Comparison of ENCODE assay signal across 19 cellular contexts in the genomic region with DNA sequence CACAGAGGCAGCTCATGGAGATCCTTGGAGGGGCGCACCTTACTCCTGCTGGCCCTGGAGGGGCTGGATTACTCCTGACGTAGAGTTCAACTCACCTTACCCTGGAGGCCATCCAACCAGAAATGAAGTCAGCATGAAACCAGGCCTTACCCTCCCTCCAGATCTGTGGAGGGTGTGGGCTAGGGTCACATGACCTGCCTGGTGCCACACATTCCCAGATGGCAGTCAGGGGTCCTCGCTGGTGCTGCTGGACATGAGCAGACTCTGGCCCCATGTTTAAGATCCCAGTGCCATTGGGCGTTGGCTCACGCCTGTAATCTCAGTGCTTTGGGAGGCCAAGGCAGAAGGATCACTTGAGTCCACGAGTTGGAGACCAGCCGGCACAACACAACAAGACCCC. TPM values are rescaled to one million over a fixed set of nuclear protein-coding genes. Genes with fewer than 3 reads are reported as not detected.
DNase-seq lines count a peak whose midpoint lies in the region; ATAC-seq, FAIRE-seq and TF ChIP-seq lines count a peak whose summit lies in the region.
"Had no signal": no experiment of that assay in that cellular context is flagged by ENCODE, and none has a peak within 500 bp of the region (broad histone marks: within the 10 kb centered on the region; RNA-seq: fewer than 3 reads in every experiment).

No MANE protein-coding gene starts in this region.

- no peak overlapping the region for H3K4me2 ChIP-seq in H1 (ENCODE audit: insufficient read depth in 1 of 2, low read depth in 2 of 2, low read length in 2 of 2)
- H3K4me2 ChIP-seq in neuronal stem cell (ENCODE audit: insufficient read depth, low read length, poor library complexity, severe bottlenecking): no peak overlapping the region

- H3K27me3 Mint-ChIP-seq in activated T-cell treated with anti-CD3 and anti-CD28 coated beads, Interleukin-2, amount 50 U/mL, for 4 hours (ENCODE audit: low read depth): no peaks in the 10 kb centered on the region
- H3K27me3 Mint-ChIP-seq: IgD-negative memory B cell had no signal

- H4K91ac ChIP-seq in H1 (replicated peaks; ENCODE audit: insufficient read length, low read length) (no peak overlapping the region), neuronal stem cell (ENCODE audit: low read depth, low read length, poor library complexity) (no peak overlapping the region)

- no peaks in the 10 kb centered on the region for H3K27me3 ChIP-seq in NT2/D1 (ENCODE audit: insufficient read depth, insufficient read length)
- H3K27me3 ChIP-seq in H1 (replicated peaks in 1 of 4; ENCODE audit: control insufficient read depth in 3 of 4, extremely low read depth in 1 of 4, insufficient read depth in 3 of 4, low read length in 3 of 4): no peaks in the 10 kb centered on the region
- H3K27me3 ChIP-seq in neuronal stem cell (ENCODE audit: control insufficient read depth in 3 of 3, insufficient read depth in 3 of 3, low read depth in 1 of 3, low read length in 3 of 3): no peaks in the 10 kb centered on the region
- no peaks in the 10 kb centered on the region for H3K27me3 ChIP-seq in testis

- no peak for TF ChIP-seq EP300 in H1 (IDR thresholded peaks at IDR 0.05; ENCODE audit: borderline replicate concordance in 1 of 2, low read depth in 2 of 2, low read length in 2 of 2)

- peaks cover 11 to 34% of the 10 kb centered on the region in 2 experiments for H3K79me2 ChIP-seq in H1 (ENCODE audit: control insufficient read depth in 1 of 2, insufficient read depth in 2 of 2, low read length in 2 of 2)

- H3K56ac ChIP-seq in H1 (replicated peaks; ENCODE audit: insufficient read length, low read depth, low read length): no peak overlapping the region

- DNase-seq in H54 (ENCODE audit: insufficient read length, low spot score) (no peak), NT2/D1 (ENCODE audit: low read depth, low spot score) (no peak), H1 (ENCODE audit: low read depth in 1 of 2, low spot score in 2 of 2) (no peak), neuronal stem cell (ENCODE audit: low spot score) (no peak), NCI-H1694 (lab: John Stamatoyannopoulos, UW) (no peak), testis (no peak)
- no peak for DNase-seq in activated T-cell treated with anti-CD3 and anti-CD28 coated beads, Interleukin-2, amount 50 U/mL, for 4 hours
- DNase-seq: AML-193, DMS 273 treated with DMSO at 0.1 percent for 48 hours, GF-D8, H9, NCI-H1105, SIG-M5, T-helper 1 cell had no signal

- intact Hi-C loops in testis (cut with DNase I; ENCODE audit: low total_unique reads): no loop called here

- H3K9me3 Mint-ChIP-seq in activated T-cell treated with anti-CD3 and anti-CD28 coated beads, Interleukin-2, amount 50 U/mL, for 4 hours: no peaks in the 10 kb centered on the region
- H3K9me3 Mint-ChIP-seq: H9, IgD-negative memory B cell had no signal

- H3K79me1 ChIP-seq in H1 (ENCODE audit: low read depth, low read length) (peaks cover 14% of the 10 kb centered on the region), neuronal stem cell (ENCODE audit: low read depth, low read length) (peaks cover 21% of the 10 kb centered on the region)

- CTCF ChIA-PET in H1 (lab: Charles Lee; ENCODE audit: partially characterized antibody): no interaction called here

- H2BK120ac ChIP-seq in H1 (replicated peaks; ENCODE audit: low read depth, low read length): no peak overlapping the region
- no peak overlapping the region for H2BK120ac ChIP-seq in neuronal stem cell (ENCODE audit: low read depth, low read length)

- H3K23me2 ChIP-seq in H1 (ENCODE audit: low read depth, low read length): peaks cover 11% of the 10 kb centered on the region

- H3K4ac ChIP-seq in H1 (replicated peaks; ENCODE audit: insufficient read length, low read depth, low read length) (no peak overlapping the region), neuronal stem cell (ENCODE audit: low read length) (no peak overlapping the region)

- no peak overlapping the region for H3K14ac ChIP-seq in H1 (ENCODE audit: insufficient read length)
- no peak overlapping the region for H3K14ac ChIP-seq in neuronal stem cell (ENCODE audit: low read length)

- no peaks in the 10 kb centered on the region for H3K36me3 Mint-ChIP-seq in activated T-cell treated with anti-CD3 and anti-CD28 coated beads, Interleukin-2, amount 50 U/mL, for 4 hours (ENCODE audit: insufficient read depth)

- POLR2A ChIA-PET in H1 (lab: Charles Lee; ENCODE audit: partially characterized antibody): interaction anchor here (0.8 to 4.5 kb wide), 7 partner anchors 12 to 116 kb away, joined by 3 to 22 read pairs (median 4); no protein-coding TSS in a partner anchor

- H3K36me3 ChIP-seq in NT2/D1 (ENCODE audit: insufficient read depth, insufficient read length, low read length): peaks cover 71% of the 10 kb centered on the region
- H3K36me3 ChIP-seq in H1 (ENCODE audit: control insufficient read depth in 2 of 4, insufficient read depth in 4 of 4, low read length in 3 of 4): peaks cover 0 to 7% (median 3%) of the 10 kb centered on the region in 4 experiments; a peak in 2 of 8 replicates
- peaks cover 35 to 86% of the 10 kb centered on the region in 2 donors for H3K36me3 ChIP-seq in neuronal stem cell (replicated peaks in 1 of 2; ENCODE audit: control insufficient read depth in 2 of 2, insufficient read depth in 2 of 2, low read length in 2 of 2)
- H3K36me3 ChIP-seq in testis (ENCODE audit: low read depth, missing control alignments): no peaks in the 10 kb centered on the region

- no peak overlapping the region for H2BK12ac ChIP-seq in H1 (ENCODE audit: low read depth, low read length)
- no peak overlapping the region for H2BK12ac ChIP-seq in neuronal stem cell (ENCODE audit: low read length)

- no peak overlapping the region for H3K4me3 ChIP-seq in NT2/D1 (ENCODE audit: insufficient read length, low read depth)
- no peak overlapping the region for H3K4me3 ChIP-seq in H1 (ENCODE audit: extremely low read depth in 1 of 4, insufficient read depth in 2 of 4, low read depth in 3 of 4, low read length in 4 of 4)
- H3K4me3 ChIP-seq in neuronal stem cell (ENCODE audit: low read length in 2 of 2): no peak overlapping the region
- H3K4me3 ChIP-seq in testis: no peak overlapping the region

- TF ChIP-seq CTCF in H1 (IDR thresholded peaks at IDR 0.05; ENCODE audit: control extremely low read depth in 1 of 3, insufficient read depth in 1 of 3, low read depth in 1 of 3, low read length in 3 of 3) (no peak), testis (IDR thresholded peaks at IDR 0.05) (no peak)

- peaks cover 23% of the 10 kb centered on the region for H3K4me1 ChIP-seq in NT2/D1 (ENCODE audit: insufficient read depth, insufficient read length)
- peaks cover 0 to 20% (median 14%) of the 10 kb centered on the region in 4 experiments; a peak in 6 of 7 replicates for H3K4me1 ChIP-seq in H1 (replicated peaks in 1 of 4; ENCODE audit: control insufficient read depth in 3 of 4, insufficient read depth in 4 of 4, low read length in 3 of 4)
- peaks cover 16 to 24% of the 10 kb centered on the region in 2 donors for H3K4me1 ChIP-seq in neuronal stem cell (ENCODE audit: control insufficient read depth in 2 of 2, insufficient read depth in 1 of 2, low read depth in 1 of 2, low read length in 2 of 2)
- no peaks in the 10 kb centered on the region for H3K4me1 ChIP-seq in testis

- H4K8ac ChIP-seq in H1 (ENCODE audit: extremely low read depth, insufficient read depth, low read length) (no peak overlapping the region), neuronal stem cell (ENCODE audit: low read depth, low read length) (peak overlapping the region; percentile 48)

- H3K18ac ChIP-seq in H1 (ENCODE audit: extremely low read depth, low read length) (no peak overlapping the region), neuronal stem cell (ENCODE audit: low read length) (no peak overlapping the region)

- H3K27ac ChIP-seq in H1 (ENCODE audit: low read depth, low read length): no peak overlapping the region
- no peak overlapping the region for H3K27ac ChIP-seq in neuronal stem cell (replicated peaks; ENCODE audit: low read length)
- no peak overlapping the region for H3K27ac ChIP-seq in testis

- H4K5ac ChIP-seq in H1 (ENCODE audit: insufficient read length, low read depth, low read length): no peak overlapping the region

- no peak overlapping the region for H2BK20ac ChIP-seq in H1 (ENCODE audit: low read length)

- peaks cover 7 to 30% of the 10 kb centered on the region in 2 experiments for H4K20me1 ChIP-seq in H1 (replicated peaks in 1 of 2; ENCODE audit: control insufficient read depth in 1 of 2, insufficient read depth in 2 of 2, low read length in 2 of 2)

- no peak for ATAC-seq in activated T-cell treated with anti-CD3 and anti-CD28 coated beads, Interleukin-2, amount 50 U/mL, for 4 hours
- ATAC-seq: SK-N-SH treated with all-trans-retinoic acid at 6 μM for 48 hours had no signal

- H3K4me3 Mint-ChIP-seq in activated T-cell treated with anti-CD3 and anti-CD28 coated beads, Interleukin-2, amount 50 U/mL, for 4 hours: no peak overlapping the region
- H3K4me3 Mint-ChIP-seq: IgD-negative memory B cell had no signal

- H3K23ac ChIP-seq in H1 (ENCODE audit: insufficient read length): no peak overlapping the region
- peak overlapping the region; percentile 44 for H3K23ac ChIP-seq in neuronal stem cell (ENCODE audit: low read depth, low read length, poor library complexity)

- H2BK15ac ChIP-seq in H1 (ENCODE audit: low read length): no peak overlapping the region
- no peak overlapping the region for H2BK15ac ChIP-seq in neuronal stem cell (ENCODE audit: low read length)

- H3K9ac ChIP-seq in NT2/D1 (ENCODE audit: insufficient read length, low read depth) (peak overlapping the region; percentile 66), H1 (replicated peaks in 1 of 4; ENCODE audit: extremely low read depth in 1 of 4, low read depth in 3 of 4, low read length in 3 of 4) (no peak overlapping the region), neuronal stem cell (ENCODE audit: low read depth, low read length, poor library complexity) (no peak overlapping the region)

- no peak overlapping the region for H2AK5ac ChIP-seq in H1 (ENCODE audit: low read depth, low read length)
- H2AK5ac ChIP-seq in neuronal stem cell (ENCODE audit: low read depth, low read length): no peak overlapping the region

- 91% methylated on average over 7 of the region's 7 CpGs; no CpG with 5 or more reads in 1 of the 2 experiments for WGBS in H1 (ENCODE audit: extremely low coverage in 1 of 2, insufficient coverage in 1 of 2, insufficient read length in 1 of 2, insufficient replicate concordance in 2 of 2, low coverage in 1 of 2, low lambda C conversion rate in 2 of 2, missing lambda C conversion rate in 1 of 2), 2 experiments
- no CpG with 5 or more reads among the region's 7 CpGs for WGBS in neuronal stem cell (ENCODE audit: extremely low coverage in 2 of 2, insufficient read length in 2 of 2, insufficient replicate concordance in 1 of 2), 2 donors
- WGBS in testis, 2 donors: 92 to 93% methylated on average over 7 of the region's 7 CpGs

- peaks cover 24% of the 10 kb centered on the region for H3K4me1 Mint-ChIP-seq in activated T-cell treated with anti-CD3 and anti-CD28 coated beads, Interleukin-2, amount 50 U/mL, for 4 hours (ENCODE audit: low read depth)

- H2BK5ac ChIP-seq in H1 (ENCODE audit: low read depth, low read length) (no peak overlapping the region), neuronal stem cell (ENCODE audit: low read length) (no peak overlapping the region)

- TF ChIP-seq RAD21 in H1 (IDR thresholded peaks at IDR 0.05 in 1 of 2, conservative IDR thresholded peaks at IDR 0.05 in 1 of 2; ENCODE audit: low read depth in 2 of 2, low read length in 2 of 2): no peak

- H2AFZ ChIP-seq in H1 (ENCODE audit: low read length) (no peak overlapping the region), neuronal stem cell (ENCODE audit: low read length) (no peak overlapping the region)

- FAIRE-seq in H54 (lab: Jason Lieb, UNC): no peak
- FAIRE-seq in H1 (lab: Jason Lieb, UNC): no peak
- FAIRE-seq: GM12891, GM18507, HTR-8/SVneo had no signal

- TF ChIP-seq POLR2A in H54 (IDR thresholded peaks at IDR 0.05; ENCODE audit: low read depth, low read length): peak; percentile 28; the same call in 1 of the 2 replicates
- TF ChIP-seq POLR2A in H1 (IDR thresholded peaks at IDR 0.05; ENCODE audit: control extremely low read depth in 1 of 2, low read depth in 2 of 2, low read length in 2 of 2): no peak
- no peak for TF ChIP-seq POLR2A in testis (IDR thresholded peaks at IDR 0.05)

- H3K9me3 ChIP-seq in NT2/D1 (ENCODE audit: insufficient read depth, low read length) (no peaks in the 10 kb centered on the region), H1 (ENCODE audit: insufficient read depth in 2 of 2, low read depth in 1 of 2, low read length in 1 of 2) (no peaks in the 10 kb centered on the region), neuronal stem cell (replicated peaks in 1 of 2; ENCODE audit: control insufficient read depth in 2 of 2, insufficient read depth in 1 of 2, low read depth in 1 of 2, low read length in 2 of 2) (no peaks in the 10 kb centered on the region), testis (no peaks in the 10 kb centered on the region)

RNA-seq across cellular contexts. Expression of a gene that starts 4.5 kb away (rescaled TPM):
- 22.4 and 26.1 TPM in 2 replicates for total RNA-seq in H1 (2021; fragmentation: NEBNext Ultra II Directional; extraction: Animal tissue kit (Norgen Biotek cat#: 25700))
- polyA plus RNA-seq in H1 (2011; rRNA removed): 13.8 and 27.8 TPM in 2 replicates
- 26.1 TPM for polyA plus RNA-seq in H1 (2011; cell fraction: cytosol; rRNA removed)
- polyA plus RNA-seq in H1 (2011; cell fraction: nucleus; rRNA removed): 101 TPM
- 14.7 to 21.7 TPM (median 19.3 TPM) in 4 replicates for polyA plus RNA-seq in H1 (2012, experiment 1 of 2)
- 9.2 TPM for polyA plus RNA-seq in H1 (2012, experiment 2 of 2)
- 20.8 TPM for polyA plus RNA-seq in H1 (2013, experiment 1 of 2)
- polyA plus RNA-seq in H1 (2013, experiment 2 of 2): 17.7 TPM
- polyA minus RNA-seq in H1 (2011; rRNA and poly(A)+ RNA removed): 12.4 and 19.3 TPM in 2 replicates
- polyA minus RNA-seq in H1 (2011; cell fraction: cytosol; rRNA and poly(A)+ RNA removed): 13.4 TPM
- 45.4 TPM for polyA minus RNA-seq in H1 (2011; cell fraction: nucleus; rRNA and poly(A)+ RNA removed)
- polyA plus RNA-seq in neuronal stem cell (2013, experiment 1 of 2): 29.5 TPM
- 29.2 TPM for polyA plus RNA-seq in neuronal stem cell (2013, experiment 2 of 2)
- 10 to 100 TPM; 13.7 to 21.6 TPM for total RNA-seq in testis
- polyA plus RNA-seq in testis (ENCODE audit: insufficient read depth, low read depth, low replicate concordance): 13.6 TPM
- 1 to 10 TPM; 3.6 to 3.9 (median 3.7) TPM for total RNA-seq in activated T-cell treated with anti-CD3 and anti-CD28 coated beads, Interleukin-2, amount 50 U/mL, for 4 hours

RNA-seq across cellular contexts. Expression of a gene that starts 4.8 kb away (rescaled TPM):
- 39.5 and 45.1 TPM in 2 replicates for total RNA-seq in H1 (2021; fragmentation: NEBNext Ultra II Directional; extraction: Animal tissue kit (Norgen Biotek cat#: 25700))
- polyA plus RNA-seq in H1 (2011; rRNA removed): 9.9 and 12.0 TPM in 2 replicates
- 14.8 TPM for polyA plus RNA-seq in H1 (2011; cell fraction: cytosol; rRNA removed)
- 59.4 TPM for polyA plus RNA-seq in H1 (2011; cell fraction: nucleus; rRNA removed)
- polyA plus RNA-seq in H1 (2012, experiment 1 of 2): 22.2 to 29.2 TPM (median 25.6 TPM) in 4 replicates
- 4.6 TPM for polyA plus RNA-seq in H1 (2012, experiment 2 of 2)
- 16.7 TPM for polyA plus RNA-seq in H1 (2013, experiment 1 of 2)
- polyA plus RNA-seq in H1 (2013, experiment 2 of 2): 13.8 TPM
- 79.7 and 87.0 TPM in 2 replicates for polyA minus RNA-seq in H1 (2011; rRNA and poly(A)+ RNA removed)
- polyA minus RNA-seq in H1 (2011; cell fraction: cytosol; rRNA and poly(A)+ RNA removed): 19.8 TPM
- polyA minus RNA-seq in H1 (2011; cell fraction: nucleus; rRNA and poly(A)+ RNA removed): 25.9 TPM
- polyA plus RNA-seq in neuronal stem cell (2013, experiment 1 of 2): 11.1 TPM
- polyA plus RNA-seq in neuronal stem cell (2013, experiment 2 of 2): 10.6 TPM
- 100 to 1,000 TPM; 116 to 169 TPM for total RNA-seq in testis
- 44.7 TPM for polyA plus RNA-seq in testis (ENCODE audit: insufficient read depth, low read depth, low replicate concordance)
- total RNA-seq in activated T-cell treated with anti-CD3 and anti-CD28 coated beads, Interleukin-2, amount 50 U/mL, for 4 hours: 10 to 100 TPM; 29.4 to 33.1 (median 31.0) TPM

RNA-seq across cellular contexts. Expression of a gene that starts 33.0 kb away (rescaled TPM):
- 26.6 and 26.9 TPM in 2 replicates for total RNA-seq in H1 (2021; fragmentation: NEBNext Ultra II Directional; extraction: Animal tissue kit (Norgen Biotek cat#: 25700))
- polyA plus RNA-seq in H1 (2011; rRNA removed) (23.7 and 31.9 TPM in 2 replicates), testis (ENCODE audit: insufficient read depth, low read depth, low replicate concordance) (141 TPM)
- 32.7 TPM for polyA plus RNA-seq in H1 (2011; cell fraction: cytosol; rRNA removed)
- 12.1 TPM for polyA plus RNA-seq in H1 (2011; cell fraction: nucleus; rRNA removed)
- 28.6 to 46.1 TPM (median 29.9 TPM) in 4 replicates for polyA plus RNA-seq in H1 (2012, experiment 1 of 2)
- polyA plus RNA-seq in H1 (2012, experiment 2 of 2): 36.9 TPM
- 23.5 TPM for polyA plus RNA-seq in H1 (2013, experiment 1 of 2)
- 21.8 TPM for polyA plus RNA-seq in H1 (2013, experiment 2 of 2)
- polyA minus RNA-seq in H1 (2011; rRNA and poly(A)+ RNA removed): 19.1 and 20.3 TPM in 2 replicates
- polyA minus RNA-seq in H1 (2011; cell fraction: cytosol; rRNA and poly(A)+ RNA removed): 16.4 TPM
- polyA minus RNA-seq in H1 (2011; cell fraction: nucleus; rRNA and poly(A)+ RNA removed): 12.5 TPM
- 36.3 TPM for polyA plus RNA-seq in neuronal stem cell (2013, experiment 1 of 2)
- polyA plus RNA-seq in neuronal stem cell (2013, experiment 2 of 2): 33.5 TPM
- total RNA-seq in testis: 10 to 100 TPM; 50.7 to 55.0 TPM
- 10 to 100 TPM; 20.5 to 21.8 (median 20.9) TPM for total RNA-seq in activated T-cell treated with anti-CD3 and anti-CD28 coated beads, Interleukin-2, amount 50 U/mL, for 4 hours

RNA-seq across cellular contexts. Expression of a gene that starts 33.8 kb away (rescaled TPM):
- 119 and 124 TPM in 2 replicates for total RNA-seq in H1 (2021; fragmentation: NEBNext Ultra II Directional; extraction: Animal tissue kit (Norgen Biotek cat#: 25700))
- polyA plus RNA-seq in H1 (2011; rRNA removed) (37.2 and 65.4 TPM in 2 replicates), testis (ENCODE audit: insufficient read depth, low read depth, low replicate concordance) (68.3 TPM)
- polyA plus RNA-seq in H1 (2011; cell fraction: cytosol; rRNA removed): 47.1 TPM
- 88.7 TPM for polyA plus RNA-seq in H1 (2011; cell fraction: nucleus; rRNA removed)
- polyA plus RNA-seq in H1 (2012, experiment 1 of 2): 67.6 to 78.6 TPM (median 75.2 TPM) in 4 replicates
- polyA plus RNA-seq in H1 (2012, experiment 2 of 2): 27.6 TPM
- polyA plus RNA-seq in H1 (2013, experiment 1 of 2): 51.2 TPM
- polyA plus RNA-seq in H1 (2013, experiment 2 of 2): 47.8 TPM
- 87.3 and 109 TPM in 2 replicates for polyA minus RNA-seq in H1 (2011; rRNA and poly(A)+ RNA removed)
- 80.6 TPM for polyA minus RNA-seq in H1 (2011; cell fraction: cytosol; rRNA and poly(A)+ RNA removed)
- polyA minus RNA-seq in H1 (2011; cell fraction: nucleus; rRNA and poly(A)+ RNA removed): 130 TPM
- 40.7 TPM for polyA plus RNA-seq in neuronal stem cell (2013, experiment 1 of 2)
- 38.0 TPM for polyA plus RNA-seq in neuronal stem cell (2013, experiment 2 of 2)
- total RNA-seq in testis: 100 to 1,000 TPM; 107 to 136 TPM
- 100 to 1,000 TPM; 134 to 144 (median 140) TPM for total RNA-seq in activated T-cell treated with anti-CD3 and anti-CD28 coated beads, Interleukin-2, amount 50 U/mL, for 4 hours
